In the genomic region with DNA sequence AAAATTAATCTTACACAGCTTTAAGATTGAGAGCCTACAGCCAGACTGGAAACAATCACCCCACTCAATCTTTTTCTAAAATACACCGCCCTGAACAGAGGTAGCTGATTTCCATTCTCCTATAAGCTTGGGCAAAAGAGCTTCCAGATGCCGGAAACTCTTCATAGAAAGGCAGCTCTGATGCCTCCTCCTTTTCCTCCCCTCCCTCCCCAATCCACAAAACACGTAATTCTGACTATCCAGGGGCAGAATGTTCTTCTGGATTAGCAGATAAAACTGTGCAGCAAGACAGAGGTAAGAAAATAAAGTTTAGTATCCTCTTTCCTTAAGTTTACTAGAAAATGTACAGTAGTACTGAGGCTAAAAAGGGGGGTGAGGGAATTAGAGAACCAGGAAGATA, we compare ENCODE assay signal across 10 cellular contexts. TPM values are rescaled to one million over a fixed set of nuclear protein-coding genes. Genes with fewer than 3 reads are reported as not detected.
DNase-seq lines count a peak whose midpoint lies in the region; ATAC-seq, FAIRE-seq and TF ChIP-seq lines count a peak whose summit lies in the region.
"Had no signal": no experiment of that assay in that cellular context is flagged by ENCODE, and none has a peak within 500 bp of the region (broad histone marks: within the 10 kb centered on the region; RNA-seq: fewer than 3 reads in every experiment).

No MANE protein-coding gene starts in this region.

- TF ChIP-seq CTCF in K562 (IDR thresholded peaks at IDR 0.05 in 2 of 3, conservative IDR thresholded peaks at IDR 0.05 in 1 of 3; ENCODE audit: insufficient read depth in 2 of 3, low read depth in 1 of 3, low read length in 3 of 3) (no peak), keratinocyte (optimal IDR thresholded peaks at IDR 0.05 in 1 of 3, IDR thresholded peaks at IDR 0.05 in 1 of 3, conservative IDR thresholded peaks at IDR 0.05 in 1 of 3; ENCODE audit: extremely low read depth in 1 of 3, insufficient read depth in 2 of 3, low read length in 3 of 3) (no peak)

- H2AK5ac ChIP-seq in neuronal stem cell (ENCODE audit: low read depth, low read length): no peak overlapping the region

- WGBS in K562 (ENCODE audit: insufficient coverage, low coverage, missing lambda C conversion rate): 56% methylated on average over 3 of the region's 3 CpGs
- no CpG with 5 or more reads among the region's 3 CpGs for WGBS in neuronal stem cell (ENCODE audit: extremely low coverage in 2 of 2, insufficient read length in 2 of 2, insufficient replicate concordance in 1 of 2), 2 donors

- no peak overlapping the region for H3K23ac ChIP-seq in neuronal stem cell (ENCODE audit: low read depth, low read length, poor library complexity)

- no peak overlapping the region for H4K8ac ChIP-seq in neuronal stem cell (ENCODE audit: low read depth, low read length)

- ATAC-seq in K562: no peak

- no peak overlapping the region for H4K91ac ChIP-seq in neuronal stem cell (ENCODE audit: low read depth, low read length, poor library complexity)

- H3K4ac ChIP-seq in neuronal stem cell (ENCODE audit: low read length): no peak overlapping the region

- in situ Hi-C loops in K562 (cut with MboI): no loop called here

- no peak overlapping the region for H2BK120ac ChIP-seq in neuronal stem cell (ENCODE audit: low read depth, low read length)

- intact Hi-C loops in K562 (cut with micrococcal nuclease): no loop called here

- H3K9me1 ChIP-seq in K562 (ENCODE audit: control insufficient read depth, insufficient read depth, low read length) (no peaks in the 10 kb centered on the region), keratinocyte (ENCODE audit: control insufficient read depth, extremely low read depth, insufficient read depth, low read length) (peaks cover 5% of the 10 kb centered on the region)

- H3K9me3 ChIP-seq in K562 (replicated peaks; ENCODE audit: control insufficient read depth, insufficient read depth, low read depth, low read length) (no peaks in the 10 kb centered on the region), keratinocyte (ENCODE audit: control insufficient read depth, low read depth, low read length) (no peaks in the 10 kb centered on the region), neuronal stem cell (replicated peaks in 1 of 2; ENCODE audit: control insufficient read depth in 2 of 2, insufficient read depth in 1 of 2, low read depth in 1 of 2, low read length in 2 of 2) (no peaks in the 10 kb centered on the region)

- H3K27me3 ChIP-seq in ACC112 (ENCODE audit: insufficient read depth, low read length) (no peaks in the 10 kb centered on the region), K562 (ENCODE audit: control insufficient read depth in 2 of 2, insufficient read depth in 2 of 2, low read length in 2 of 2) (no peaks in the 10 kb centered on the region), keratinocyte (ENCODE audit: control insufficient read depth, extremely low read depth, insufficient read depth, low read length) (no peaks in the 10 kb centered on the region), neuronal stem cell (ENCODE audit: control insufficient read depth in 3 of 3, insufficient read depth in 3 of 3, low read depth in 1 of 3, low read length in 3 of 3) (no peaks in the 10 kb centered on the region)

- H2BK12ac ChIP-seq in neuronal stem cell (ENCODE audit: low read length): no peak overlapping the region

- H3K79me2 ChIP-seq in ACC112 (ENCODE audit: control insufficient read depth, insufficient read depth, low read length, unreplicated experiment) (peaks cover 92% of the 10 kb centered on the region), K562 (ENCODE audit: control insufficient read depth, insufficient read depth, low read length) (peaks cover 98% of the 10 kb centered on the region), keratinocyte (ENCODE audit: control insufficient read depth, insufficient read depth, low read length) (peaks cover 96% of the 10 kb centered on the region)

- H2BK5ac ChIP-seq in neuronal stem cell (ENCODE audit: low read length): no peak overlapping the region

- H3K18ac ChIP-seq in neuronal stem cell (ENCODE audit: low read length): no peak overlapping the region

- FAIRE-seq in K562 (lab: Jason Lieb, UNC) (no peak), keratinocyte (lab: Jason Lieb, UNC) (no peak)

- no peak for TF ChIP-seq POLR2A in K562 (conservative IDR thresholded peaks at IDR 0.05)

- H3K4me2 ChIP-seq in K562 (ENCODE audit: insufficient read depth, low read length) (no peak overlapping the region), keratinocyte (ENCODE audit: control insufficient read depth, extremely low read depth, insufficient read depth, low read depth, low read length) (peak overlapping the region; percentile 59), neuronal stem cell (ENCODE audit: insufficient read depth, low read length, poor library complexity, severe bottlenecking) (no peak overlapping the region)

- TF ChIP-seq EP300 in K562 (IDR thresholded peaks at IDR 0.05; ENCODE audit: low read length): no peak

- dilution Hi-C loops in keratinocyte (cut with MboI; ENCODE audit: extremely low pct_ligation_motif_present, low sequenced_read_pairs): no loop called here

- CTCF ChIA-PET in K562 (lab: Yijun Ruan, JAX; ENCODE audit: low intra/inter-chr PET ratio): no interaction called here

- BruUV-seq in K562 (replicated peaks; lab: Mats Ljungman, UMichigan): no TSS peak

- peak overlapping the region; percentile 64 for H3K27ac ChIP-seq in ACC112 (ENCODE audit: low read depth, low read length)
- no peak overlapping the region for H3K27ac ChIP-seq in K562 (ENCODE audit: extremely low read depth, low read depth, low read length)
- peak overlapping the region; percentile 73 for H3K27ac ChIP-seq in keratinocyte (ENCODE audit: control insufficient read depth, insufficient read depth, low read length)
- no peak overlapping the region for H3K27ac ChIP-seq in neuronal stem cell (replicated peaks; ENCODE audit: low read length)

- POLR2A ChIA-PET in K562 (lab: Yijun Ruan, JAX): interaction anchor here (0.5 to 3.8 kb wide), 8 partner anchors 9 to 641 kb away, joined by 3 to 30 read pairs (median 4); a partner anchor contains a TSS

- peaks cover 4% of the 10 kb centered on the region for H3K79me1 ChIP-seq in neuronal stem cell (ENCODE audit: low read depth, low read length)

- TF ChIP-seq RAD21 in K562 (CRISPR knock-in tag; conservative IDR thresholded peaks at IDR 0.05 in 1 of 2, IDR thresholded peaks at IDR 0.05 in 1 of 2): no peak

- DNase-seq in HS-5 (ENCODE audit: low read depth) (peak; percentile 81), K562 (ENCODE audit: extremely low read depth in 1 of 4, low spot score in 3 of 4) (no peak), keratinocyte (ENCODE audit: low read depth, low spot score) (no peak), neuronal stem cell (ENCODE audit: low spot score) (no peak), DMS153 treated with DMSO at 0.1 percent for 48 hours (lab: John Stamatoyannopoulos, UW; ENCODE audit: unreplicated experiment) (no peak)
- no peak for DNase-seq in effector CD8-positive, alpha-beta T cell (lab: John Stamatoyannopoulos, UW)
- DNase-seq in activated CD4-positive, alpha-beta T cell treated with anti-CD3 and anti-CD28 coated beads, Interleukin-2, amount 50 U/mL, for 48 hours: no peak
- DNase-seq: activated T-cell treated with anti-CD3 and anti-CD28 coated beads, Interleukin-2, amount 50 U/mL, for 48 hours; NCI-H1105 had no signal

- H4K20me1 ChIP-seq in K562 (replicated peaks; ENCODE audit: control insufficient read depth, insufficient read depth, low read length) (peaks cover 55% of the 10 kb centered on the region), keratinocyte (ENCODE audit: control insufficient read depth, extremely low read depth, insufficient read depth, low read length) (peaks cover 13% of the 10 kb centered on the region)

- no peak overlapping the region for H2AFZ ChIP-seq in ACC112 (ENCODE audit: low read length, unreplicated experiment)
- no peak overlapping the region for H2AFZ ChIP-seq in K562 (ENCODE audit: low read depth, low read length)
- H2AFZ ChIP-seq in keratinocyte (ENCODE audit: control insufficient read depth, low read length): no peak overlapping the region
- H2AFZ ChIP-seq in neuronal stem cell (ENCODE audit: low read length): no peak overlapping the region

- no peak overlapping the region for H3K14ac ChIP-seq in neuronal stem cell (ENCODE audit: low read length)

- H3K9ac ChIP-seq in K562 (ENCODE audit: insufficient read depth in 1 of 2, low read depth in 2 of 2, low read length in 2 of 2) (no peak overlapping the region), keratinocyte (ENCODE audit: control insufficient read depth, extremely low read depth, insufficient read depth, low read length) (peak overlapping the region; percentile 18), neuronal stem cell (ENCODE audit: low read depth, low read length, poor library complexity) (no peak overlapping the region)

- H3K4me1 ChIP-seq in ACC112 (ENCODE audit: control insufficient read depth, insufficient read depth, low read length, unreplicated experiment) (peaks cover 74% of the 10 kb centered on the region), K562 (replicated peaks in 1 of 2; ENCODE audit: control insufficient read depth in 2 of 2, insufficient read depth in 2 of 2, low read length in 2 of 2) (peaks cover 7 to 43% of the 10 kb centered on the region in 2 experiments), keratinocyte (ENCODE audit: control insufficient read depth, extremely low read depth, insufficient read depth, low read length) (peaks cover 56% of the 10 kb centered on the region), neuronal stem cell (ENCODE audit: control insufficient read depth in 2 of 2, insufficient read depth in 1 of 2, low read depth in 1 of 2, low read length in 2 of 2) (peaks cover 2 to 3% of the 10 kb centered on the region in 2 donors)

- peak overlapping the region; percentile 17; the same call in 1 of the 2 replicates for H3K4me3 ChIP-seq in ACC112 (ENCODE audit: low read depth, low read length)
- no peak overlapping the region for H3K4me3 ChIP-seq in K562
- H3K4me3 ChIP-seq in keratinocyte (ENCODE audit: control insufficient read depth in 2 of 3, extremely low read depth in 1 of 3, insufficient read depth in 2 of 3, low read depth in 1 of 3, low read length in 3 of 3): peak overlapping the region in 1 of 3 experiments; percentile 24
- H3K4me3 ChIP-seq in neuronal stem cell (ENCODE audit: low read length in 2 of 2): no peak overlapping the region

- no peak overlapping the region for H2BK15ac ChIP-seq in neuronal stem cell (ENCODE audit: low read length)

- no peaks in the 10 kb centered on the region for H3K36me3 ChIP-seq in ACC112 (ENCODE audit: insufficient read depth, low read length)
- H3K36me3 ChIP-seq in K562 (ENCODE audit: control insufficient read depth, insufficient read depth, low read length): peaks cover 80% of the 10 kb centered on the region
- peaks cover 5 to 10% of the 10 kb centered on the region in 2 experiments for H3K36me3 ChIP-seq in keratinocyte (ENCODE audit: control insufficient read depth in 2 of 2, extremely low read depth in 1 of 2, insufficient read depth in 2 of 2, low read length in 2 of 2)
- H3K36me3 ChIP-seq in neuronal stem cell (replicated peaks in 1 of 2; ENCODE audit: control insufficient read depth in 2 of 2, insufficient read depth in 2 of 2, low read length in 2 of 2): peaks cover 8 to 92% of the 10 kb centered on the region in 2 donors

RNA-seq across cellular contexts. Expression of a gene that starts 15.8 kb away (rescaled TPM):
- total RNA-seq in K562 (2011; cell fraction: chromatin; rRNA removed; ENCODE audit: low replicate concordance): 37.0 and 96.7 TPM in 2 replicates
- total RNA-seq in K562 (2011; cell fraction: nucleolus; rRNA removed): 22.0 and 32.6 TPM in 2 replicates
- 53.4 and 65.7 TPM in 2 replicates for total RNA-seq in K562 (2011; cell fraction: nucleoplasm; rRNA removed)
- total RNA-seq in K562 (2014; rRNA removed): 17.8 and 18.7 TPM in 2 replicates
- 24.5 and 26.1 TPM in 2 replicates for total RNA-seq in K562 (2014; rRNA removed; fragmentation: Illumina TruSeq; extraction: Trizol)
- total RNA-seq in K562 (2015; rRNA removed; fragmentation: Illumina TruSeq; extraction: Trizol): 20.7 and 25.0 TPM in 2 replicates
- 52.2 and 59.9 TPM in 2 replicates for total RNA-seq in K562 (2021)
- 19.4 and 22.9 TPM in 2 replicates for polyA plus RNA-seq in K562 (2011; rRNA removed)
- 8.7 and 15.8 TPM in 2 replicates for polyA plus RNA-seq in K562 (2011; cell fraction: cytosol; rRNA removed)
- polyA plus RNA-seq in K562 (2011; cell fraction: nucleus; rRNA removed): 28.0 and 40.0 TPM in 2 replicates
- polyA plus RNA-seq in K562 (2012): 37.3 and 38.0 TPM in 2 replicates
- polyA plus RNA-seq in K562 (2014; fragmentation: Illumina TruSeq; extraction: Trizol): 50.7 and 52.0 TPM in 2 replicates
- 10 to 100 TPM; 25.3 to 40.0 TPM for polyA plus RNA-seq in K562 (2014; fragmentation: Nextera tagmentation; extraction: Ambion mirVana)
- polyA plus RNA-seq in K562 (2014; rRNA removed): 20.9 and 26.0 TPM in 2 replicates
- 60.3 and 74.4 TPM in 2 replicates for polyA minus RNA-seq in K562 (2011; rRNA and poly(A)+ RNA removed)
- polyA minus RNA-seq in K562 (2011; cell fraction: cytosol; rRNA and poly(A)+ RNA removed): 38.7 and 40.3 TPM in 2 replicates
- 14.8 and 28.8 TPM in 2 replicates for polyA minus RNA-seq in K562 (2011; cell fraction: nucleus; rRNA and poly(A)+ RNA removed)
- 21.6 to 31.3 TPM (median 29.3 TPM) in 3 replicates for polyA plus RNA-seq in keratinocyte
- 29.4 TPM for polyA plus RNA-seq in keratinocyte (2011; ENCODE audit: low read depth)
- polyA plus RNA-seq in keratinocyte (2011; cell fraction: cytosol; rRNA removed): 18.1 and 33.5 TPM in 2 replicates
- 59.4 and 69.7 TPM in 2 replicates for polyA plus RNA-seq in keratinocyte (2011; cell fraction: nucleus; rRNA removed)
- 34.7 and 35.3 TPM in 2 replicates for polyA plus RNA-seq in keratinocyte (2012; ENCODE audit: low replicate concordance)
- polyA minus RNA-seq in keratinocyte: 31.1 to 61.9 TPM (median 31.2 TPM) in 3 replicates
- 16.7 TPM for polyA minus RNA-seq in keratinocyte (2011; cell fraction: cytosol; rRNA and poly(A)+ RNA removed)
- polyA minus RNA-seq in keratinocyte (2011; cell fraction: nucleus; rRNA and poly(A)+ RNA removed): 31.7 and 73.8 TPM in 2 replicates
- 96.1 TPM for polyA plus RNA-seq in neuronal stem cell (2013, experiment 1 of 2)
- polyA plus RNA-seq in neuronal stem cell (2013, experiment 2 of 2): 95.9 TPM

RNA-seq across cellular contexts. Expression of a gene that starts 42.9 kb away (rescaled TPM):
- 27.3 and 28.7 TPM in 2 replicates for total RNA-seq in K562 (2011; cell fraction: chromatin; rRNA removed; ENCODE audit: low replicate concordance)
- 26.3 and 26.7 TPM in 2 replicates for total RNA-seq in K562 (2011; cell fraction: nucleolus; rRNA removed)
- 21.8 and 29.6 TPM in 2 replicates for total RNA-seq in K562 (2011; cell fraction: nucleoplasm; rRNA removed)
- total RNA-seq in K562 (2014; rRNA removed) (83.7 and 105 TPM in 2 replicates), K562 (2014; rRNA removed; fragmentation: Illumina TruSeq; extraction: Trizol) (163 and 167 TPM in 2 replicates), K562 (2015; rRNA removed; fragmentation: Illumina TruSeq; extraction: Trizol) (123 and 133 TPM in 2 replicates), K562 (2021) (75.2 and 81.4 TPM in 2 replicates)
- polyA plus RNA-seq in K562 (2011; rRNA removed) (70.3 and 109 TPM in 2 replicates), K562 (2014; fragmentation: Illumina TruSeq; extraction: Trizol) (131 and 153 TPM in 2 replicates), K562 (2014; fragmentation: Nextera tagmentation; extraction: Ambion mirVana) (100 to 1,000 TPM; 185 to 190 TPM), K562 (2014; rRNA removed) (163 and 186 TPM in 2 replicates), keratinocyte (57.2 to 99.4 TPM (median 78.0 TPM) in 3 replicates)
- polyA plus RNA-seq in K562 (2011; cell fraction: cytosol; rRNA removed): 27.3 and 58.0 TPM in 2 replicates
- polyA plus RNA-seq in K562 (2011; cell fraction: nucleus; rRNA removed): 23.6 and 46.5 TPM in 2 replicates
- 60.2 and 99.7 TPM in 2 replicates for polyA plus RNA-seq in K562 (2012)
- 43.3 and 44.4 TPM in 2 replicates for polyA minus RNA-seq in K562 (2011; rRNA and poly(A)+ RNA removed)
- 27.7 and 46.1 TPM in 2 replicates for polyA minus RNA-seq in K562 (2011; cell fraction: cytosol; rRNA and poly(A)+ RNA removed)
- polyA minus RNA-seq in K562 (2011; cell fraction: nucleus; rRNA and poly(A)+ RNA removed): 19.8 and 20.9 TPM in 2 replicates
- polyA plus RNA-seq in keratinocyte (2011; ENCODE audit: low read depth): 54.8 TPM
- 52.2 and 67.8 TPM in 2 replicates for polyA plus RNA-seq in keratinocyte (2011; cell fraction: cytosol; rRNA removed)
- polyA plus RNA-seq in keratinocyte (2011; cell fraction: nucleus; rRNA removed): 56.3 and 100 TPM in 2 replicates
- polyA plus RNA-seq in keratinocyte (2012; ENCODE audit: low replicate concordance): 64.9 and 71.9 TPM in 2 replicates
- 4.3 to 21.9 TPM (median 14.2 TPM) in 3 replicates for polyA minus RNA-seq in keratinocyte
- 26.7 TPM for polyA minus RNA-seq in keratinocyte (2011; cell fraction: cytosol; rRNA and poly(A)+ RNA removed)
- polyA minus RNA-seq in keratinocyte (2011; cell fraction: nucleus; rRNA and poly(A)+ RNA removed): 16.5 and 22.0 TPM in 2 replicates
- 61.4 TPM for polyA plus RNA-seq in neuronal stem cell (2013, experiment 1 of 2)
- polyA plus RNA-seq in neuronal stem cell (2013, experiment 2 of 2): 64.6 TPM

RNA-seq across cellular contexts. Expression of a gene that starts 43.2 kb away (rescaled TPM):
- 5.6 and 8.5 TPM in 2 replicates for total RNA-seq in K562 (2011; cell fraction: chromatin; rRNA removed; ENCODE audit: low replicate concordance)
- total RNA-seq in K562 (2011; cell fraction: nucleolus; rRNA removed): 13.2 and 15.8 TPM in 2 replicates
- total RNA-seq in K562 (2011; cell fraction: nucleoplasm; rRNA removed): 10.8 and 11.0 TPM in 2 replicates
- total RNA-seq in K562 (2014; rRNA removed) (5.1 and 6.5 TPM in 2 replicates), K562 (2014; rRNA removed; fragmentation: Illumina TruSeq; extraction: Trizol) (4.4 TPM in 2 replicates), K562 (2015; rRNA removed; fragmentation: Illumina TruSeq; extraction: Trizol) (4.6 and 4.7 TPM in 2 replicates), K562 (2021) (5.6 and 6.2 TPM in 2 replicates)
- polyA plus RNA-seq in K562 (2011; rRNA removed) (2.6 and 2.9 TPM in 2 replicates), K562 (2014; fragmentation: Illumina TruSeq; extraction: Trizol) (2.8 and 3.3 TPM in 2 replicates), K562 (2014; fragmentation: Nextera tagmentation; extraction: Ambion mirVana) (1 to 10 TPM in 1 of 2 experiments, under 1 TPM in 1; 0.70 to 1.0 TPM), K562 (2014; rRNA removed) (2.9 and 3.1 TPM in 2 replicates), keratinocyte (4.0 to 5.8 TPM (median 4.5 TPM) in 3 replicates)
- 3.1 and 8.1 TPM in 2 replicates for polyA plus RNA-seq in K562 (2011; cell fraction: cytosol; rRNA removed)
- polyA plus RNA-seq in K562 (2011; cell fraction: nucleus; rRNA removed): 1.6 and 2.1 TPM in 2 replicates
- 2.8 and 4.0 TPM in 2 replicates for polyA plus RNA-seq in K562 (2012)
- 5.1 and 6.5 TPM in 2 replicates for polyA minus RNA-seq in K562 (2011; rRNA and poly(A)+ RNA removed)
- 3.4 and 5.0 TPM in 2 replicates for polyA minus RNA-seq in K562 (2011; cell fraction: cytosol; rRNA and poly(A)+ RNA removed)
- 6.1 and 7.7 TPM in 2 replicates for polyA minus RNA-seq in K562 (2011; cell fraction: nucleus; rRNA and poly(A)+ RNA removed)
- 1.1 TPM for polyA plus RNA-seq in keratinocyte (2011; ENCODE audit: low read depth)
- polyA plus RNA-seq in keratinocyte (2011; cell fraction: cytosol; rRNA removed): 3.1 and 3.4 TPM in 2 replicates
- polyA plus RNA-seq in keratinocyte (2011; cell fraction: nucleus; rRNA removed): 4.7 and 5.6 TPM in 2 replicates
- 2.8 and 5.2 TPM in 2 replicates for polyA plus RNA-seq in keratinocyte (2012; ENCODE audit: low replicate concordance)
- polyA minus RNA-seq in keratinocyte: 6.3 to 10.3 TPM (median 7.0 TPM) in 3 replicates
- 8.2 TPM for polyA minus RNA-seq in keratinocyte (2011; cell fraction: cytosol; rRNA and poly(A)+ RNA removed)
- polyA minus RNA-seq in keratinocyte (2011; cell fraction: nucleus; rRNA and poly(A)+ RNA removed): 7.5 and 8.1 TPM in 2 replicates
- polyA plus RNA-seq in neuronal stem cell (2013, experiment 1 of 2): 2.6 TPM
- 2.5 TPM for polyA plus RNA-seq in neuronal stem cell (2013, experiment 2 of 2)

Comparison
In these comparisons a context has a peak if more than half of its experiments do, and no peak if none do; other contexts are left out.
1. H3K27ac ChIP-seq: peak in ACC112 (single experiment) and keratinocyte (single experiment); none in K562 (single experiment) and neuronal stem cell (single experiment).